ENCODE assay signal across 24 cellular contexts in genomic region chr11:103812680-103813079, GRCh38.
DNase-seq lines count a peak whose midpoint lies in the region; ATAC-seq and TF ChIP-seq lines count a peak whose summit lies in the region.
"Had no signal": no experiment of that assay in that cellular context is flagged by ENCODE, and none has a peak within 500 bp of the region (broad histone marks: within the 10 kb centered on the region; RNA-seq: fewer than 3 reads in every experiment).

No MANE protein-coding gene starts in this region.

- H3K4me1 Mint-ChIP-seq in glutamatergic neuron (ENCODE audit: low read depth, unreplicated experiment): peaks cover 20% of the 10 kb centered on the region

- H3K27me3 ChIP-seq in OCI-LY1 (ENCODE audit: insufficient read depth, low read length) (no peaks in the 10 kb centered on the region), left lung (no peaks in the 10 kb centered on the region)
- H3K27me3 ChIP-seq: Peyer's patch had no signal

- H3K9me2 ChIP-seq in OCI-LY1 (ENCODE audit: low read depth, low read length): no peaks in the 10 kb centered on the region

- peak overlapping the region; percentile 65 for H3K27ac Mint-ChIP-seq in glutamatergic neuron (ENCODE audit: unreplicated experiment)
- H3K27ac Mint-ChIP-seq: HFFc6 had no signal

- H3K4me3 Mint-ChIP-seq in glutamatergic neuron (ENCODE audit: unreplicated experiment): no peak overlapping the region
- H3K4me3 Mint-ChIP-seq: HFFc6 had no signal

- ATAC-seq in left lung: no peak

- H3K27ac ChIP-seq in OCI-LY1 (ENCODE audit: low read depth, low read length, poor library complexity, severe bottlenecking) (no peak overlapping the region), left lung (no peak overlapping the region)
- H3K27ac ChIP-seq: 22Rv1, HL-60, Peyer's patch had no signal

- no peaks in the 10 kb centered on the region for H3K36me3 ChIP-seq in OCI-LY1 (ENCODE audit: insufficient read depth, low read length)
- H3K36me3 ChIP-seq in left lung: no peaks in the 10 kb centered on the region
- H3K36me3 ChIP-seq: HAP-1, Peyer's patch had no signal

- no peaks in the 10 kb centered on the region for H4K20me1 ChIP-seq in OCI-LY1 (ENCODE audit: insufficient read depth, low read length)

- H2AFZ ChIP-seq in OCI-LY1 (ENCODE audit: low read length): no peak overlapping the region

- intact Hi-C loops in left lung (cut with DNase I): no loop called here

- peak; percentile 3 for DNase-seq in DMS 273 (lab: John Stamatoyannopoulos, UW; ENCODE audit: unreplicated experiment)
- no peak for DNase-seq in DMS 273 treated with DMSO at 0.1 percent for 48 hours (lab: John Stamatoyannopoulos, UW)
- DNase-seq in glutamatergic neuron: no peak
- DNase-seq in retinal pigment epithelial cell (ENCODE audit: low read depth): peak; percentile 21
- no peak for DNase-seq in HuH-7 (ENCODE audit: low spot score)
- no peak for DNase-seq in left lung
- no peak for DNase-seq in midbrain (lab: John Stamatoyannopoulos, UW)
- DNase-seq: ACHN, Calu3, GOT3, HFFc6, Kasumi-1, MV-4-11, NCI-H2029, NCI-H446 treated with DMSO at 0.1 percent for 48 hours, NCI-H526, NCI-H82, Peyer's patch, SHP77 treated with DMSO at 0.1 percent for 48 hours, SW 1271 had no signal

- H3K36me3 Mint-ChIP-seq in glutamatergic neuron (ENCODE audit: unreplicated experiment): no peaks in the 10 kb centered on the region

- TF ChIP-seq CTCF in OCI-LY1 (IDR thresholded peaks at IDR 0.05; ENCODE audit: low read length): peak; percentile 31; the same call in 1 of the 2 replicates
- no peak for TF ChIP-seq CTCF in glutamatergic neuron (IDR thresholded peaks at IDR 0.05; ENCODE audit: partially characterized antibody, unreplicated experiment)
- no peak for TF ChIP-seq CTCF in retinal pigment epithelial cell (conservative IDR thresholded peaks at IDR 0.05; ENCODE audit: low read depth, low read length)
- no peak for TF ChIP-seq CTCF in left lung (IDR thresholded peaks at IDR 0.05)

- H3K4me3 ChIP-seq in OCI-LY1 (ENCODE audit: low read depth, low read length, poor library complexity, severe bottlenecking) (no peak overlapping the region), retinal pigment epithelial cell (ENCODE audit: low read length) (no peak overlapping the region), left lung (no peak overlapping the region)
- H3K4me3 ChIP-seq: HAP-1, Peyer's patch had no signal

- H3K9me3 ChIP-seq in OCI-LY1 (ENCODE audit: low read length) (no peaks in the 10 kb centered on the region), left lung (peaks cover 0 to 2% of the 10 kb centered on the region in 2 donors)
- H3K9me3 ChIP-seq: HAP-1, Peyer's patch had no signal

- H3K9me3 Mint-ChIP-seq in glutamatergic neuron (ENCODE audit: unreplicated experiment): peaks cover 5% of the 10 kb centered on the region
- H3K9me3 Mint-ChIP-seq: HFFc6 had no signal

- H3K4me1 ChIP-seq in OCI-LY1 (ENCODE audit: insufficient read depth, low read length, severe bottlenecking): no peaks in the 10 kb centered on the region
- H3K4me1 ChIP-seq in left lung: no peaks in the 10 kb centered on the region
- H3K4me1 ChIP-seq: HAP-1, Peyer's patch had no signal

- no peaks in the 10 kb centered on the region for H3K79me2 ChIP-seq in OCI-LY1 (ENCODE audit: insufficient read depth, low read length)

- H3K27me3 Mint-ChIP-seq in glutamatergic neuron (ENCODE audit: unreplicated experiment): peaks cover 5% of the 10 kb centered on the region

- H3F3A ChIP-seq in OCI-LY1 (ENCODE audit: insufficient read depth, low read length): no peaks in the 10 kb centered on the region

- H3K4me2 ChIP-seq in OCI-LY1 (ENCODE audit: low read length): no peak overlapping the region

- no peak overlapping the region for H3K9ac ChIP-seq in OCI-LY1 (ENCODE audit: low read length)

Comparison
In these comparisons a context has a peak if more than half of its experiments do, and no peak if none do; other contexts are left out.
1. DNase-seq: peak in DMS 273 (single experiment) and retinal pigment epithelial cell (single experiment); none in DMS 273 treated with DMSO at 0.1 percent for 48 hours (single experiment), glutamatergic neuron (single experiment), HuH-7 (single experiment), left lung (0 of 2) and midbrain (single experiment).